1 cellular context compared by ENCODE assay signal in genomic region chr13:76860706-76861105, GRCh38.
TF ChIP-seq lines count a peak whose summit lies in the region.

No MANE protein-coding gene starts in this region.

TF ChIP-seq in H1, 55 proteins besides CTCF, POLR2A, EP300 and RAD21 (continued from another document):
- TF ChIP-seq USF2 (IDR thresholded peaks at IDR 0.05; ENCODE audit: low read length), result no peak
- TF ChIP-seq JUN (IDR thresholded peaks at IDR 0.05; ENCODE audit: low read depth, low read length), result no peak
- no peak for TF ChIP-seq KDM1A (IDR thresholded peaks at IDR 0.05; ENCODE audit: borderline replicate concordance, low read length)
- TF ChIP-seq CBX5 (IDR thresholded peaks at IDR 0.05; ENCODE audit: low read depth, low read length), result no peak
- no peak for TF ChIP-seq TBP (IDR thresholded peaks at IDR 0.05; ENCODE audit: low read depth, low read length)
- no peak for TF ChIP-seq TAF7 (optimal IDR thresholded peaks at IDR 0.05; ENCODE audit: borderline replicate concordance, low read depth, low read length)
- TF ChIP-seq MAX (IDR thresholded peaks at IDR 0.05), result no peak
- TF ChIP-seq CBX8 (IDR thresholded peaks at IDR 0.05; ENCODE audit: borderline replicate concordance, low read depth, low read length), result no peak
- no peak for TF ChIP-seq SP4 (IDR thresholded peaks at IDR 0.05; ENCODE audit: low read length)
- no peak for TF ChIP-seq SP2 (IDR thresholded peaks at IDR 0.05; ENCODE audit: low read length)
- TF ChIP-seq BACH1 (IDR thresholded peaks at IDR 0.05; ENCODE audit: low read length), result no peak
- TF ChIP-seq KDM4A (IDR thresholded peaks at IDR 0.05; ENCODE audit: low read depth, low read length, severe bottlenecking), result no peak
- TF ChIP-seq NANOG (IDR thresholded peaks at IDR 0.05; ENCODE audit: insufficient read depth, low read depth, low read length, poor library complexity, severe bottlenecking), result no peak
TF ChIP-seq in H1: peak in this region for 0.
